In genomic region chr19:32691952-32692726, GRCh38 we compare ENCODE assay signal across 8 cellular contexts. TPM values are rescaled to one million over a fixed set of nuclear protein-coding genes. Genes with fewer than 3 reads are reported as not detected.
A peak's percentile ranks its signal among the peaks of the same experiment; 100 is the strongest.
DNase-seq lines count a peak whose midpoint lies in the region; ATAC-seq and TF ChIP-seq lines count a peak whose summit lies in the region.

No MANE protein-coding gene starts in this region.

- CTCF ChIA-PET in Calu3 (lab: Charles Lee), result interaction anchor here (0.5 to 1.2 kb wide), 2 partner anchors 16 to 18 kb away, joined by 3 to 6 read pairs; partner anchors contain the start of genes ANKRD27 and RGS9BP

- WGBS in right cardiac atrium, result 4% methylated on average over 93 of the region's 93 CpGs

- H3K36me3 Mint-ChIP-seq in Calu3 (ENCODE audit: insufficient read depth, unreplicated experiment), result peaks cover 43% of the 10 kb centered on the region

- H3K4me1 ChIP-seq in right cardiac atrium (ENCODE audit: control insufficient read depth, insufficient read depth, low read length), result peaks cover 2% of the 10 kb centered on the region

- H3K27me3 Mint-ChIP-seq in Calu3 (ENCODE audit: unreplicated experiment), result no peaks in the 10 kb centered on the region

- TF ChIP-seq CTCF in Calu3 (IDR thresholded peaks at IDR 0.05; ENCODE audit: unreplicated experiment), result no peak

- H3K9me3 Mint-ChIP-seq in Calu3 (ENCODE audit: low read depth, unreplicated experiment), result peaks cover 4% of the 10 kb centered on the region

- peak overlapping the region; percentile 90 for H3K27ac Mint-ChIP-seq in Calu3 (ENCODE audit: unreplicated experiment)

- peak overlapping the region; percentile 53 for H3K4me3 ChIP-seq in right cardiac atrium (ENCODE audit: low read length)

- no TSS peak for BruUV-seq in Calu3 (replicated peaks; lab: Mats Ljungman, UMichigan)

- intact Hi-C loops in Calu3 (cut with micrococcal nuclease; ENCODE audit: unreplicated experiment), result no loop called here
- intact Hi-C loops in right cardiac atrium (cut with DNase I), result no loop called here
- intact Hi-C loops in posterior vena cava (cut with DNase I), result no loop called here

- peak overlapping the region; percentile 46 for H3K27ac ChIP-seq in right cardiac atrium (ENCODE audit: low read length)

- no peaks in the 10 kb centered on the region for H3K9me3 ChIP-seq in right cardiac atrium (ENCODE audit: control insufficient read depth, low read length)

- in situ Hi-C loops in SK-MEL-5 (cut with HindIII; ENCODE audit: low pct_unique_long_range_greater_than_20kb, low sequenced_read_pairs), result no loop called here

- H3K4me3 Mint-ChIP-seq in Calu3 (ENCODE audit: low read depth, unreplicated experiment), result peak overlapping the region; percentile 82

- DNase-seq in Calu3, result peak; percentile 63
- DNase-seq in SK-MEL-5 (ENCODE audit: low read depth, low spot score), result peak; percentile 51
- DNase-seq in anterior cingulate cortex (lab: John Stamatoyannopoulos, UW), result peak in 50 of 58 donors; percentile 7 to 73 (median 48)
- peak; percentile 75 to 89 (median 88) for DNase-seq in right cardiac atrium
- DNase-seq in posterior vena cava (ENCODE audit: low spot score), result peak; percentile 93
- no peak for DNase-seq in HuH-7 (ENCODE audit: low spot score)

- no peaks in the 10 kb centered on the region for H3K27me3 ChIP-seq in right cardiac atrium (ENCODE audit: control insufficient read depth, insufficient read depth)

- peak; percentile 77 for ATAC-seq in GM19397 (IDR thresholded peaks at IDR 0.05; ENCODE audit: unreplicated experiment)
- ATAC-seq in HG03442 (IDR thresholded peaks at IDR 0.05; ENCODE audit: unreplicated experiment), result peak; percentile 47
- peak; percentile 84 to 86 for ATAC-seq in right cardiac atrium

- peaks cover 56% of the 10 kb centered on the region for H3K4me1 Mint-ChIP-seq in Calu3 (ENCODE audit: low read depth, unreplicated experiment)

RNA-seq across cellular contexts. Expression of gene NUDT19, which starts 0.5 kb away (rescaled TPM):
- total RNA-seq in Calu3 (2022) (20.3 and 21.1 TPM in 2 replicates), right cardiac atrium (10 to 100 TPM in 3 of 4 donors, 1 to 10 TPM in 1; 9.3 to 16.9 (median 14.0) TPM), posterior vena cava (1 to 10 TPM; 7.1 to 8.1 TPM)
- 13.5 and 15.6 TPM in 2 replicates for total RNA-seq in SK-MEL-5 (2014; rRNA removed; shearing (Covaris generic))
- polyA plus RNA-seq in SK-MEL-5 (2015; cell fraction: cytosol; rRNA removed), result 21.4 and 23.7 TPM in 2 replicates
- polyA plus RNA-seq in SK-MEL-5 (2015; cell fraction: nucleus; rRNA removed), result 5.9 and 9.3 TPM in 2 replicates
- polyA plus RNA-seq in right cardiac atrium, result 12.3 TPM

RNA-seq across cellular contexts. Expression of gene RGS9BP, which starts 16.5 kb away (rescaled TPM):
- total RNA-seq in Calu3 (2022) (0.28 and 0.71 TPM in 2 replicates), right cardiac atrium (1 to 10 TPM; 1.7 to 6.6 (median 3.8) TPM), posterior vena cava (under 1 TPM; 0.14 to 0.24 TPM)
- 0.85 and 1.8 TPM in 2 replicates for total RNA-seq in SK-MEL-5 (2014; rRNA removed; shearing (Covaris generic))
- polyA plus RNA-seq in SK-MEL-5 (2015; cell fraction: cytosol; rRNA removed), result 0.92 and 1.1 TPM in 2 replicates
- 0.38 and 2.2 TPM in 2 replicates for polyA plus RNA-seq in SK-MEL-5 (2015; cell fraction: nucleus; rRNA removed)
- 1.2 TPM for polyA plus RNA-seq in right cardiac atrium

RNA-seq across cellular contexts. Expression of gene ANKRD27, which starts 17.2 kb away (rescaled TPM):
- total RNA-seq in Calu3 (2022), result 40.8 and 41.2 TPM in 2 replicates
- 39.6 and 42.9 TPM in 2 replicates for total RNA-seq in SK-MEL-5 (2014; rRNA removed; shearing (Covaris generic))
- polyA plus RNA-seq in SK-MEL-5 (2015; cell fraction: cytosol; rRNA removed), result 22.1 and 25.9 TPM in 2 replicates
- polyA plus RNA-seq in SK-MEL-5 (2015; cell fraction: nucleus; rRNA removed), result 44.1 and 50.4 TPM in 2 replicates
- 10 to 100 TPM; 16.0 to 27.9 (median 23.0) TPM for total RNA-seq in right cardiac atrium
- polyA plus RNA-seq in right cardiac atrium, result 8.4 TPM
- 10 to 100 TPM; 25.2 to 38.1 TPM for total RNA-seq in posterior vena cava

RNA-seq across cellular contexts. Expression of gene TDRD12, which starts 27.4 kb away (rescaled TPM):
- total RNA-seq in Calu3 (2022), result 0.17 and 0.33 TPM in 2 replicates
- not detected in 2 replicates for total RNA-seq in SK-MEL-5 (2014; rRNA removed; shearing (Covaris generic))
- polyA plus RNA-seq in SK-MEL-5 (2015; cell fraction: cytosol; rRNA removed), result not detected in 2 replicates
- 0.12 TPM in 1 of 2 replicates, not detected in the other for polyA plus RNA-seq in SK-MEL-5 (2015; cell fraction: nucleus; rRNA removed)
- total RNA-seq in right cardiac atrium, result 1 to 10 TPM in 1 of 4 donors, under 1 TPM in 3; 0.06 to 1.0 (median 0.13) TPM
- not detected for polyA plus RNA-seq in right cardiac atrium
- under 1 TPM; 0.24 to 0.65 TPM for total RNA-seq in posterior vena cava
